Comparison of ENCODE assay signal across 8 cellular contexts in the genomic region with DNA sequence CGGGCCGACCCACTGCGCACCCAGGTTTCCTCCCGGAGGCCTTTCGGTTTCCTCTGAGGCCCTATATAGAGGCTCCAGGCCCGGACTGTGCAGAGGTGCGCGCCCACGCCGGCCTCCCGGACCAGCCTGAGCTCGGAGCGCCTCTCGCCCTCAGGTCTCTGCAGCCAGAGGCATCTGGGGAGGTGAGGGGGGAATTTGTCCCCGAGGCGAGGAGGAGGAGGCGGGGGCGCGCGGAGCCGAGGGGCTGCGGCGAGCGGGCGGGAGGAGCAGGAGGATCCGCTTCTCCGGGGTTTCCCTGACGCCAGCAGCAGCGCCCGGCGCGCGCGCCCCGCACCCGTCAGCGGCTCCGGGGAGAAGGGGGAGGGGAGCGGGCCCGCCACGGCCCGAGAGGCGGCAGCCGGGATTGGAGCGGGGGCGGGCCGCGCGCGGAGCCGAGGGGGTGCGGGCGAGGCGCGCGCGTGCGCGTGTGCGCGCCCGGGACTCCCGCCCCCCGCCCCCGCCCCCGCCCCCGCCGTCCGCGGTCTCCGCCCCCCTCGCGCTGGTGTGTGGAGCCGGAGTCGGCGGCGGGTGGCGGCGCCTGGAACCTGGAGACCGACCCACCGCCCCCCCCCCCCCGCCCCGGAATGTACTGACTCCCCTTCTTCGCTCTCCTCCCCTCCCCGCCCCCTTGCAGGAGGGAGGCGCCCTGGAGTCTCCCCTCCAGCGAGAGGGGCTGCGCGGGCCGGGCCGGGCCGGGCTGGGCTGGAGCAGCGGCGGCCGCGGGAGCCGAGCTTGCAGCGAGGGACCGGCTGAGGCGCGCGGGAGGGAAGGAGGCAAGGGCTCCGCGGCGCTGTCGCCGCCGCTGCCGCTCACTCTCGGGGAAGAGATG. TPM values are rescaled to one million over a fixed set of nuclear protein-coding genes. Genes with fewer than 3 reads are reported as not detected.
DNase-seq lines count a peak whose midpoint lies in the region; ATAC-seq and TF ChIP-seq lines count a peak whose summit lies in the region.

NEO1 (plus strand) TSS at position 653 of the 868 bp plus-strand sequence; CDS start at position 866, 213 bp downstream.

- peak within 1 kb of the TSS; percentile 84 for H3K4me2 ChIP-seq in PC-9

- peaks cover 14% of the 10 kb centered on the region for H3K27me3 ChIP-seq in BJ (ENCODE audit: control insufficient read depth, insufficient read depth, low read length)
- peaks cover 12% of the 10 kb centered on the region for H3K27me3 ChIP-seq in HUES64 (ENCODE audit: insufficient read depth, low read length)
- H3K27me3 ChIP-seq in PC-9 (ENCODE audit: insufficient read depth, low read depth), result peaks cover 29% of the 10 kb centered on the region
- no peaks in the 10 kb centered on the region for H3K27me3 ChIP-seq in esophagus muscularis mucosa
- no peaks in the 10 kb centered on the region for H3K27me3 ChIP-seq in mucosa of stomach (ENCODE audit: control insufficient read depth, insufficient read depth, low read length)

- peak within 1 kb of the TSS; percentile 93 for H2AFZ ChIP-seq in PC-9

- H3K4me3 ChIP-seq in BJ (ENCODE audit: low read depth, low read length), result peak within 1 kb of the TSS; percentile 82
- peak within 1 kb of the TSS; percentile 91 for H3K4me3 ChIP-seq in HUES64 (ENCODE audit: low read length)
- peak within 1 kb of the TSS; percentile 93 for H3K4me3 ChIP-seq in PC-9
- peak within 1 kb of the TSS; percentile 74 to 95 (median 84) for H3K4me3 ChIP-seq in esophagus muscularis mucosa
- peak within 1 kb of the TSS; percentile 73 for H3K4me3 ChIP-seq in mucosa of stomach (ENCODE audit: low read length)

- H3K36me3 ChIP-seq in BJ (ENCODE audit: control insufficient read depth, insufficient read depth, low read length) (no peaks in the 10 kb centered on the region), HUES64 (ENCODE audit: insufficient read depth, low read length) (no peaks in the 10 kb centered on the region), PC-9 (ENCODE audit: low read depth) (no peaks in the 10 kb centered on the region), esophagus muscularis mucosa (no peaks in the 10 kb centered on the region), mucosa of stomach (ENCODE audit: control insufficient read depth, insufficient read depth, low read length) (no peaks in the 10 kb centered on the region)

- no TSS peak for BruUV-seq in PC-9 (replicated peaks; lab: Mats Ljungman, UMichigan)

- TF ChIP-seq POLR2A in esophagus muscularis mucosa (IDR thresholded peaks at IDR 0.05; ENCODE audit: low read depth), result no peak

- intact Hi-C loops in PC-9 (cut with micrococcal nuclease; ENCODE audit: unreplicated experiment), result no loop called here
- intact Hi-C loops in esophagus muscularis mucosa (cut with DNase I), result loop anchor here (2.0 to 5.0 kb wide), 2 partner anchors 27 to 60 kb away; no protein-coding TSS in a partner anchor

- no peak for DNase-seq in BJ (ENCODE audit: low read depth)
- DNase-seq in PC-9, result peak in 1 of 2 experiments; percentile 62
- peak; percentile 81 for DNase-seq in activated T-helper 1 cell treated with Interleukin-2 at 50 U/mL for 16 hours (ENCODE audit: low read depth)
- DNase-seq in esophagus muscularis mucosa (ENCODE audit: extremely low spot score), result peak; percentile 93
- DNase-seq in stimulated activated CD8-positive, alpha-beta memory T cell treated with anti-CD3 and anti-CD28 coated beads, Interleukin-4, amount 100 ng/mL, for 4 hours (ENCODE audit: low read depth in 2 of 2, low spot score in 1 of 2), result peak; percentile 27 to 59

- no peaks in the 10 kb centered on the region for H3K79me2 ChIP-seq in PC-9 (ENCODE audit: low read depth)

- no peak for TF ChIP-seq CTCF in BJ (IDR thresholded peaks at IDR 0.05; ENCODE audit: insufficient read depth, low read depth, low read length)
- TF ChIP-seq CTCF in PC-9 (conservative IDR thresholded peaks at IDR 0.05), result no peak
- no peak for TF ChIP-seq CTCF in esophagus muscularis mucosa (IDR thresholded peaks at IDR 0.05)

- CTCF ChIA-PET in BJ (lab: Yijun Ruan, JAX), result interaction anchor here (0.6 to 1.3 kb wide), 2 partner anchors 17 to 30 kb away, joined by 4 to 6 read pairs; no protein-coding TSS in a partner anchor
- CTCF ChIA-PET in PC-9 (lab: Charles Lee), result no interaction called here

- ATAC-seq in GM19467 (IDR thresholded peaks at IDR 0.05; ENCODE audit: unreplicated experiment), result peak; percentile 47

- WGBS in HUES64, result under 1% methylated on average over 93 of the region's 110 CpGs
- no CpG with 5 or more reads among the region's 110 CpGs for WGBS in esophagus muscularis mucosa

- peak within 1 kb of the TSS; percentile 91 for H3K27ac ChIP-seq in HUES64 (ENCODE audit: low read depth, low read length)
- no peak within 1 kb of the TSS for H3K27ac ChIP-seq in PC-9
- H3K27ac ChIP-seq in esophagus muscularis mucosa (replicated peaks in 1 of 4), result peak within 1 kb of the TSS; percentile 89 to 97 (median 95)

- no peaks in the 10 kb centered on the region for H3K9me3 ChIP-seq in HUES64 (ENCODE audit: insufficient read depth, low read depth, low read length)
- H3K9me3 ChIP-seq in PC-9 (ENCODE audit: insufficient read depth, low read depth), result no peaks in the 10 kb centered on the region
- no peaks in the 10 kb centered on the region for H3K9me3 ChIP-seq in esophagus muscularis mucosa
- no peaks in the 10 kb centered on the region for H3K9me3 ChIP-seq in mucosa of stomach (ENCODE audit: control insufficient read depth, low read length)

- no peaks in the 10 kb centered on the region for H3K9me2 ChIP-seq in PC-9 (ENCODE audit: insufficient read depth)

- POLR2A ChIA-PET in BJ (lab: Charles Lee), result no interaction called here
- POLR2A ChIA-PET in PC-9 (lab: Charles Lee; ENCODE audit: unreplicated experiment), result no interaction called here

- H3K9ac ChIP-seq in HUES64 (ENCODE audit: low read depth, low read length) (peak within 1 kb of the TSS; percentile 87), mucosa of stomach (ENCODE audit: low read length) (peak within 1 kb of the TSS; percentile 85)

- no peaks in the 10 kb centered on the region for H4K20me1 ChIP-seq in PC-9 (ENCODE audit: insufficient read depth)

- no peaks in the 10 kb centered on the region for H3F3A ChIP-seq in PC-9 (ENCODE audit: insufficient read depth, low read depth)

- TF ChIP-seq EP300 in esophagus muscularis mucosa (IDR thresholded peaks at IDR 0.05), result no peak

- peaks cover 21% of the 10 kb centered on the region for H3K4me1 ChIP-seq in HUES64 (ENCODE audit: insufficient read depth, low read length)
- H3K4me1 ChIP-seq in PC-9 (replicated peaks; ENCODE audit: insufficient read depth), result 0 out of 2 replicates have a peak, but pooled peaks cover 4% of the 10 kb centered on the region
- H3K4me1 ChIP-seq in esophagus muscularis mucosa, result peaks cover 10 to 49% (median 33%) of the 10 kb centered on the region in 4 donors
- H3K4me1 ChIP-seq in mucosa of stomach (ENCODE audit: control insufficient read depth, insufficient read depth, low read length), result peaks cover 12% of the 10 kb centered on the region

RNA-seq across cellular contexts. Expression of gene NEO1, which starts in this region (rescaled TPM):
- 2.9 and 3.2 TPM in 2 replicates for polyA plus RNA-seq in BJ (2011; rRNA removed)
- 4.9 TPM in 2 replicates for polyA minus RNA-seq in BJ (2011; rRNA and poly(A)+ RNA removed)
- polyA plus RNA-seq in HUES64 (2013, experiment 1 of 2), result 30.6 TPM
- polyA plus RNA-seq in HUES64 (2013, experiment 2 of 2), result 36.3 TPM
- total RNA-seq in PC-9 (2021) (4.1 and 5.2 TPM in 2 replicates), esophagus muscularis mucosa (10 to 100 TPM; 38.2 to 61.2 (median 53.5) TPM)
